In genomic region chr16:81095953-81096714, GRCh38 we compare ENCODE assay signal across 8 cellular contexts. TPM values are rescaled to one million over a fixed set of nuclear protein-coding genes. Genes with fewer than 3 reads are reported as not detected.
DNase-seq lines count a peak whose midpoint lies in the region; ATAC-seq, FAIRE-seq and TF ChIP-seq lines count a peak whose summit lies in the region.

TSS of gene GCSH (minus strand) at chr16:81096395. CDS start at chr16:81096278, 117 bp downstream.

- WGBS in mammary epithelial cell (ENCODE audit: low coverage, missing lambda C conversion rate): 3% methylated on average over 15 of the region's 83 CpGs

- peak within 1 kb of the TSS; percentile 85 to 95 (median 92) for H3K4me3 ChIP-seq in mammary epithelial cell (replicated peaks in 1 of 3; ENCODE audit: insufficient read depth in 1 of 3, low read depth in 2 of 3, low read length in 3 of 3)
- H3K4me3 ChIP-seq in iPS-18c (ENCODE audit: insufficient read depth, low read depth, low read length): peak within 1 kb of the TSS; percentile 80
- peak within 1 kb of the TSS; percentile 74 to 81 (median 75) for H3K4me3 ChIP-seq in skeletal muscle tissue (ENCODE audit: low read length in 3 of 3)

- BruUV-seq in mammary epithelial cell (replicated peaks; lab: Mats Ljungman, UMichigan): no TSS peak

- H3K36me3 ChIP-seq in mammary epithelial cell (ENCODE audit: insufficient read depth, low read length): peaks cover 3% of the 10 kb centered on the region
- H3K36me3 ChIP-seq in skeletal muscle tissue (ENCODE audit: control insufficient read depth in 3 of 3, insufficient read depth in 3 of 3, low read length in 3 of 3): no peaks in the 10 kb centered on the region

- H3K27me3 ChIP-seq in mammary epithelial cell (ENCODE audit: insufficient read depth, low read length): no peaks in the 10 kb centered on the region
- H3K27me3 ChIP-seq in skeletal muscle tissue (ENCODE audit: control insufficient read depth in 3 of 3, insufficient read depth in 3 of 3, low read length in 3 of 3): no peaks in the 10 kb centered on the region

- H2AFZ ChIP-seq in mammary epithelial cell (ENCODE audit: low read depth, low read length): peak within 1 kb of the TSS; percentile 92

- ATAC-seq in GM18867 (IDR thresholded peaks at IDR 0.05; ENCODE audit: unreplicated experiment) (peak; percentile 98), HG03103 (IDR thresholded peaks at IDR 0.05; ENCODE audit: low read depth, unreplicated experiment) (peak; percentile 98)

- peaks cover 7% of the 10 kb centered on the region for H3K4me1 ChIP-seq in mammary epithelial cell (ENCODE audit: insufficient read depth, low read length)
- peaks cover 0 to 5% (median 5%) of the 10 kb centered on the region in 3 donors for H3K4me1 ChIP-seq in skeletal muscle tissue (ENCODE audit: control insufficient read depth in 3 of 3, insufficient read depth in 3 of 3, low read length in 3 of 3)

- CTCF ChIA-PET in mammary epithelial cell (lab: Charles Lee; ENCODE audit: low non-redundant PET): no interaction called here

- peak within 1 kb of the TSS; percentile 91 for H3K4me2 ChIP-seq in mammary epithelial cell (ENCODE audit: insufficient read depth, low read depth, low read length)

- DNase-seq in NCI-H2171 treated with DMSO at 0.1 percent for 48 hours (lab: John Stamatoyannopoulos, UW): peak; percentile 98
- DNase-seq in mammary epithelial cell: peak; percentile 99

- H3K79me2 ChIP-seq in mammary epithelial cell (ENCODE audit: insufficient read depth, low read length): peaks cover 44% of the 10 kb centered on the region

- H3K9me3 ChIP-seq in mammary epithelial cell (replicated peaks; ENCODE audit: insufficient read depth, low read length) (no peaks in the 10 kb centered on the region), iPS-18c (ENCODE audit: control insufficient read depth, insufficient read depth, low read length) (no peaks in the 10 kb centered on the region), skeletal muscle tissue (ENCODE audit: control insufficient read depth in 3 of 3, low read length in 3 of 3) (no peaks in the 10 kb centered on the region)

- in situ Hi-C loops in mammary epithelial cell (cut with MboI; ENCODE audit: low sequenced_read_pairs in 2 of 2): no loop called here

- no peaks in the 10 kb centered on the region for H4K20me1 ChIP-seq in mammary epithelial cell (ENCODE audit: insufficient read depth, low read length)

- dilution Hi-C loops in mammary epithelial cell (cut with HindIII; ENCODE audit: low sequenced_read_pairs): no loop called here

- H3K9ac ChIP-seq in mammary epithelial cell (ENCODE audit: insufficient read depth, low read length) (peak within 1 kb of the TSS; percentile 63), skeletal muscle tissue (ENCODE audit: low read depth in 1 of 3, low read length in 3 of 3) (peak within 1 kb of the TSS; percentile 65 to 91 (median 67))

- TF ChIP-seq CTCF in VCaP (conservative IDR thresholded peaks at IDR 0.05): no peak
- no peak for TF ChIP-seq CTCF in mammary epithelial cell (conservative IDR thresholded peaks at IDR 0.05 in 1 of 2, IDR thresholded peaks at IDR 0.05 in 1 of 2; ENCODE audit: extremely low read depth in 1 of 2, insufficient read depth in 1 of 2, low read depth in 1 of 2, low read length in 2 of 2)

- peak; percentile 97 for FAIRE-seq in A204.1 (lab: Jason Lieb, UNC)

- H3K27ac ChIP-seq in VCaP: peak within 1 kb of the TSS; percentile 73
- H3K27ac ChIP-seq in mammary epithelial cell (ENCODE audit: insufficient read depth, low read depth, low read length): peak within 1 kb of the TSS; percentile 74
- peak within 1 kb of the TSS; percentile 66 for H3K27ac ChIP-seq in skeletal muscle tissue (ENCODE audit: low read depth, low read length)

- intact Hi-C loops in mammary epithelial cell (cut with micrococcal nuclease): loop anchor here (1.0 to 10.0 kb wide), 5 partner anchors 19 to 219 kb away; partner anchors contain the start of genes C16orf46 and GAN

RNA-seq across cellular contexts. Expression of gene GCSH, which starts in this region (rescaled TPM):
- total RNA-seq in mammary epithelial cell (10 to 100 TPM; 27.5 to 41.9 TPM), skeletal muscle tissue (19.8 TPM)
- polyA plus RNA-seq in mammary epithelial cell: 28.3 TPM
- polyA minus RNA-seq in mammary epithelial cell: 14.7 TPM

Comparison
In these comparisons a context has a peak if more than half of its experiments do, and no peak if none do; other contexts are left out.
1. Peak in every context shown above with its lines: DNase-seq, ATAC-seq, H3K4me3 ChIP-seq and H3K27ac ChIP-seq.